ENCODE assay signal across 11 cellular contexts in the genomic region with DNA sequence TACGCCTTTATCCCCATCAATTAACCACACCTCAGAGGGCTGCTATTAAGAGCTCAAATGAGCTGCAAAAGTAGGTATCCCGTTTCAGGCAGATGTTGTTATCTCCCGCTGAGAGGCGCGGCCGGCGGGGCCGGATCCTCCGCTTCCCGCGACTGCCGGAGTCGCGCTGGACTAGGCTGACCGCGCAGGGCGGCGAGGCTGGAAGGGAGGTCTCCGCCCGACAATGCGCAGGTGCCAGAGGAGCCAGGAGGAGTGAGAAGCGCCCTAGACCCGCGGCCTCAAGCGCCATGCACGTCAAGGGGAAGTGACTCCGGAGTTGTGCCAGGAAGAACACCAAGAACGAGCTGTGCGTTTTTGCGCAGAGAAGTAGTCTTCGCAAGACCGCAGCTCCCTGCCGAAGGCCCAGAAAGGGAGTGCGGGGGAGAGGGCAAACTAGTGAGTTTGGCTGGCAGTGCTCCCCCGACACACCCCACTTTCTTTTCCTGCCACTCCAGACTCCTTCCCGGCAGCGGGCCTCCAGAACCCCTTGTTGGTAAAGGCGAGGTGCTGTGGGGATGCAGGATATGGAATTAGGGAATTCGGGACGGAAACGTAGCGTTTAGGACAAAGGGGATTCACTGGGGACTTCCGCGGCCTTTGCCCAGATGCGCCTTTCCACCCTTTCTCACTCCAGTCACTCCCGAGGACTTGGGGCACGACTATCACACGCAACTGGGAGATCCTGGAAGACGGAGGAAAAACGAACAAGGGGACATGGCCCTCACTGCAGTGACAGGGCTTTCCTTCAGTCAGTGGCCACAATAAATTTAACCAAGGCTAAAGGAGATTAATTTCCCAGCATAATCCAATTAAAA. TPM values are rescaled to one million over a fixed set of nuclear protein-coding genes. Genes with fewer than 3 reads are reported as not detected.
DNase-seq lines count a peak whose midpoint lies in the region; TF ChIP-seq lines count a peak whose summit lies in the region.
"Had no signal": no experiment of that assay in that cellular context is flagged by ENCODE, and none has a peak within 500 bp of the region (broad histone marks: within the 10 kb centered on the region; RNA-seq: fewer than 3 reads in every experiment).

No MANE protein-coding gene starts in this region.

- no peaks in the 10 kb centered on the region for H3K36me3 Mint-ChIP-seq in activated T-helper 1 cell treated with anti-CD3 and anti-CD28 coated beads, Interleukin-12 subunit alpha, Interleukin-12 subunit beta, Interleukin-2, Interleukin-4 antibody, amounts not matched to agents 30 ng/mL and 10 ng/mL and 1 ng/mL, durations not matched to agents 14 hours and 24 hours and 36 hours (ENCODE audit: low read depth)

- no peaks in the 10 kb centered on the region for H3F3A ChIP-seq in smooth muscle cell (ENCODE audit: low read depth)

- H3K9me3 Mint-ChIP-seq in activated T-helper 1 cell treated with anti-CD3 and anti-CD28 coated beads, Interleukin-12 subunit alpha, Interleukin-12 subunit beta, Interleukin-2, Interleukin-4 antibody, amounts not matched to agents 30 ng/mL and 10 ng/mL and 1 ng/mL, durations not matched to agents 14 hours and 24 hours and 36 hours, result no peaks in the 10 kb centered on the region

- H3K27ac Mint-ChIP-seq in activated T-helper 1 cell treated with anti-CD3 and anti-CD28 coated beads, Interleukin-12 subunit alpha, Interleukin-12 subunit beta, Interleukin-2, Interleukin-4 antibody, amounts not matched to agents 30 ng/mL and 10 ng/mL and 1 ng/mL, durations not matched to agents 14 hours and 24 hours and 36 hours, result peak overlapping the region; percentile 8

- peaks cover 6% of the 10 kb centered on the region for H3K79me2 ChIP-seq in smooth muscle cell (ENCODE audit: low read depth)

- H3K4me3 Mint-ChIP-seq in activated T-helper 1 cell treated with anti-CD3 and anti-CD28 coated beads, Interleukin-12 subunit alpha, Interleukin-12 subunit beta, Interleukin-2, Interleukin-4 antibody, amounts not matched to agents 30 ng/mL and 10 ng/mL and 1 ng/mL, durations not matched to agents 14 hours and 24 hours and 36 hours, result no peak overlapping the region

- no peak overlapping the region for H3K9ac ChIP-seq in smooth muscle cell (ENCODE audit: low read depth)

- no peaks in the 10 kb centered on the region for H3K36me3 ChIP-seq in smooth muscle cell (ENCODE audit: low read depth)
- H3K36me3 ChIP-seq in HAP-1 (replicated peaks), result no peaks in the 10 kb centered on the region

- H3K4me3 ChIP-seq in iPS-18c (ENCODE audit: insufficient read depth, low read depth, low read length) (peak overlapping the region; percentile 43; the same call in 1 of the 2 replicates), smooth muscle cell (peak overlapping the region; percentile 25), HAP-1 (no peak overlapping the region)

- H3K4me1 Mint-ChIP-seq in activated T-helper 1 cell treated with anti-CD3 and anti-CD28 coated beads, Interleukin-12 subunit alpha, Interleukin-12 subunit beta, Interleukin-2, Interleukin-4 antibody, amounts not matched to agents 30 ng/mL and 10 ng/mL and 1 ng/mL, durations not matched to agents 14 hours and 24 hours and 36 hours (ENCODE audit: low read depth), result no peaks in the 10 kb centered on the region

- H2AFZ ChIP-seq in smooth muscle cell (ENCODE audit: low read depth), result no peak overlapping the region

- 6% methylated on average over 50 of the region's 50 CpGs for WGBS in smooth muscle cell (ENCODE audit: low lambda C conversion rate)

- H3K27me3 Mint-ChIP-seq in activated T-helper 1 cell treated with anti-CD3 and anti-CD28 coated beads, Interleukin-12 subunit alpha, Interleukin-12 subunit beta, Interleukin-2, Interleukin-4 antibody, amounts not matched to agents 30 ng/mL and 10 ng/mL and 1 ng/mL, durations not matched to agents 14 hours and 24 hours and 36 hours (ENCODE audit: insufficient read depth), result peaks cover 87% of the 10 kb centered on the region

- TF ChIP-seq CTCF in smooth muscle cell (IDR thresholded peaks at IDR 0.05; ENCODE audit: borderline replicate concordance, insufficient read depth, poor library complexity, severe bottlenecking), result no peak

- in situ Hi-C loops in HAP-1 (cut with MboI; ENCODE audit: low sequenced_read_pairs), result no loop called here

- H3K27ac ChIP-seq in smooth muscle cell (ENCODE audit: low read depth), result no peak overlapping the region

- H4K20me1 ChIP-seq in smooth muscle cell (ENCODE audit: low read depth), result peaks cover 63% of the 10 kb centered on the region

- intact Hi-C loops in activated T-helper 1 cell treated with anti-CD3 and anti-CD28 coated beads, Interleukin-12 subunit alpha, Interleukin-12 subunit beta, Interleukin-2, Interleukin-4 antibody, amounts not matched to agents 30 ng/mL and 10 ng/mL and 1 ng/mL, durations not matched to agents 14 hours and 24 hours and 36 hours (cut with micrococcal nuclease), result loop anchor here (5.0 kb wide), 1 partner anchor 34 kb away; no protein-coding TSS in a partner anchor

- H3K4me1 ChIP-seq in smooth muscle cell (ENCODE audit: low read depth) (peaks cover 73% of the 10 kb centered on the region), HAP-1 (peaks cover 8% of the 10 kb centered on the region)

- H3K4me2 ChIP-seq in smooth muscle cell, result peak overlapping the region; percentile 64

- H3K9me3 ChIP-seq in iPS-18c (ENCODE audit: control insufficient read depth, insufficient read depth, low read length), result peaks cover 2% of the 10 kb centered on the region
- H3K9me3 ChIP-seq in smooth muscle cell (replicated peaks; ENCODE audit: low read depth), result no peaks in the 10 kb centered on the region
- no peaks in the 10 kb centered on the region for H3K9me3 ChIP-seq in HAP-1

- H3K27me3 ChIP-seq in smooth muscle cell (ENCODE audit: low read depth), result peaks cover 100% of the 10 kb centered on the region
- H3K27me3 ChIP-seq in HAP-1 (ENCODE audit: low read depth), result no peaks in the 10 kb centered on the region

- DNase-seq in NCI-H2029 (lab: John Stamatoyannopoulos, UW) (peak; percentile 19), NCI-H2029 treated with DMSO at 0.1 percent for 48 hours (lab: John Stamatoyannopoulos, UW) (no peak), smooth muscle cell (lab: John Stamatoyannopoulos, UW; ENCODE audit: unreplicated experiment) (no peak), HAP-1 (ENCODE audit: low spot score in 2 of 2) (no peak), dedifferentiated amniotic fluid mesenchymal stem cell (ENCODE audit: extremely low spot score) (no peak), NCI-H446 (lab: John Stamatoyannopoulos, UW) (no peak)
- no peak for DNase-seq in activated T-helper 1 cell treated with anti-CD3 and anti-CD28 coated beads, Interleukin-12 subunit alpha, Interleukin-12 subunit beta, Interleukin-2, Interleukin-4 antibody, amounts not matched to agents 30 ng/mL and 10 ng/mL and 1 ng/mL, durations not matched to agents 14 hours and 24 hours and 36 hours (ENCODE audit: low spot score)
- DNase-seq: 8988T, GOT3 had no signal

RNA-seq across cellular contexts. Expression of gene NR2F1-AS1, which starts 8.0 kb away (rescaled TPM):
- not detected in 2 replicates for total RNA-seq in activated T-helper 1 cell treated with anti-CD3 and anti-CD28 coated beads, Interleukin-12 subunit alpha, Interleukin-12 subunit beta, Interleukin-2, Interleukin-4 antibody, amounts not matched to agents 30 ng/mL and 10 ng/mL and 1 ng/mL, durations not matched to agents 14 hours and 24 hours and 36 hours
- total RNA-seq in smooth muscle cell, result 18.7 and 31.0 TPM in 2 replicates
- polyA plus RNA-seq in smooth muscle cell, result 22.9 and 26.1 TPM in 2 replicates
- total RNA-seq: naive thymus-derived CD4-positive, alpha-beta T cell had no signal
- polyA plus RNA-seq: naive thymus-derived CD4-positive, alpha-beta T cell had no signal

RNA-seq across cellular contexts. Expression of gene NR2F1, which starts 10.0 kb away (rescaled TPM):
- not detected in 2 replicates for total RNA-seq in activated T-helper 1 cell treated with anti-CD3 and anti-CD28 coated beads, Interleukin-12 subunit alpha, Interleukin-12 subunit beta, Interleukin-2, Interleukin-4 antibody, amounts not matched to agents 30 ng/mL and 10 ng/mL and 1 ng/mL, durations not matched to agents 14 hours and 24 hours and 36 hours
- 8.2 and 22.5 TPM in 2 replicates for total RNA-seq in smooth muscle cell
- 5.9 and 6.0 TPM in 2 replicates for polyA plus RNA-seq in smooth muscle cell
- total RNA-seq: naive thymus-derived CD4-positive, alpha-beta T cell had no signal
- polyA plus RNA-seq: naive thymus-derived CD4-positive, alpha-beta T cell had no signal

Comparison
In these comparisons a context has a peak if more than half of its experiments do, and no peak if none do; other contexts are left out.
1. RNA of gene NR2F1-AS1, which starts 8.0 kb away (total RNA-seq): 18.7 to 31.0 TPM in smooth muscle cell; not detected in activated T-helper 1 cell treated with anti-CD3 and anti-CD28 coated beads, Interleukin-12 subunit alpha, Interleukin-12 subunit beta, Interleukin-2, Interleukin-4 antibody, amounts not matched to agents 30 ng/mL and 10 ng/mL and 1 ng/mL, durations not matched to agents 14 hours and 24 hours and 36 hours; every median in the first group is over 10 times any median in the second.